In genomic region chr11:75510011-75510595, GRCh38 we compare ENCODE assay signal across 28 cellular contexts. TPM values are rescaled to one million over a fixed set of nuclear protein-coding genes. Genes with fewer than 3 reads are reported as not detected.
DNase-seq lines count a peak whose midpoint lies in the region; ATAC-seq and TF ChIP-seq lines count a peak whose summit lies in the region.
"Had no signal": no experiment of that assay in that cellular context is flagged by ENCODE, and none has a peak within 500 bp of the region (broad histone marks: within the 10 kb centered on the region; RNA-seq: fewer than 3 reads in every experiment).

No MANE protein-coding gene starts in this region.

- H3K36me3 ChIP-seq in mesenchymal stem cell (ENCODE audit: control insufficient read depth in 1 of 2, insufficient read depth in 2 of 2, low read depth in 1 of 2, low read length in 2 of 2), result no peaks in the 10 kb centered on the region
- H3K36me3 ChIP-seq in thyroid gland, result no peaks in the 10 kb centered on the region
- H3K36me3 ChIP-seq: right atrium auricular region, spleen had no signal

- H4K8ac ChIP-seq in mesenchymal stem cell (ENCODE audit: low read length), result peak overlapping the region; percentile 12
- no peak overlapping the region for H4K8ac ChIP-seq in H9 (replicated peaks; ENCODE audit: insufficient read length, low read depth, low read length)

- intact Hi-C loops in thyroid gland (cut with DNase I), result no loop called here

- H3K18ac ChIP-seq in mesenchymal stem cell (ENCODE audit: low read depth in 1 of 2, low read length in 2 of 2) (peak overlapping the region in 1 of 2 experiments; percentile 38), H9 (ENCODE audit: insufficient read length, low read depth, low read length) (no peak overlapping the region)

- H2AK5ac ChIP-seq in mesenchymal stem cell (ENCODE audit: low read length, severe bottlenecking) (no peak overlapping the region), H9 (ENCODE audit: insufficient read length, low read length) (no peak overlapping the region)

- H4K5ac ChIP-seq in H9 (ENCODE audit: insufficient read length, low read depth, low read length), result no peak overlapping the region

- no peaks in the 10 kb centered on the region for H3K79me2 ChIP-seq in H9 (ENCODE audit: insufficient read depth, low read length)

- H3K23ac ChIP-seq in mesenchymal stem cell (ENCODE audit: low read length in 2 of 2) (no peak overlapping the region), H9 (ENCODE audit: insufficient read length, low read depth, low read length) (no peak overlapping the region)

- no peak overlapping the region for H3K4ac ChIP-seq in mesenchymal stem cell (ENCODE audit: low read depth in 1 of 2, low read length in 2 of 2)
- H3K4ac ChIP-seq in H9 (ENCODE audit: low read depth, low read length), result no peak overlapping the region

- H4K20me1 ChIP-seq in H9 (ENCODE audit: control insufficient read depth, insufficient read depth, insufficient read length), result no peaks in the 10 kb centered on the region

- peak overlapping the region; percentile 64 for H2BK15ac ChIP-seq in mesenchymal stem cell (ENCODE audit: low read depth, poor library complexity, severe bottlenecking)
- no peak overlapping the region for H2BK15ac ChIP-seq in H9 (ENCODE audit: low read depth, low read length)

- H4K91ac ChIP-seq in mesenchymal stem cell (ENCODE audit: low read length), result peak overlapping the region; percentile 56
- no peak overlapping the region for H4K91ac ChIP-seq in H9 (ENCODE audit: insufficient read length, low read depth, low read length)

- no peak overlapping the region for H2BK5ac ChIP-seq in mesenchymal stem cell (ENCODE audit: low read depth, low read length, poor library complexity, severe bottlenecking)
- no peak overlapping the region for H2BK5ac ChIP-seq in H9 (ENCODE audit: insufficient read length, low read length)

- no peak overlapping the region for H2BK20ac ChIP-seq in H9 (ENCODE audit: low read depth, low read length, poor library complexity, severe bottlenecking)

- H2BK120ac ChIP-seq in mesenchymal stem cell (ENCODE audit: low read depth, low read length) (peak overlapping the region; percentile 42), H9 (ENCODE audit: low read depth, low read length, poor library complexity, severe bottlenecking) (no peak overlapping the region)

- H3K4me3 ChIP-seq in mesenchymal stem cell (ENCODE audit: insufficient read depth in 1 of 2, low read depth in 1 of 2, low read length in 2 of 2) (no peak overlapping the region), thyroid gland (replicated peaks in 1 of 3) (no peak overlapping the region)
- H3K4me3 ChIP-seq: dorsolateral prefrontal cortex, GM23248, right atrium auricular region, spleen had no signal

- H3K36me3 Mint-ChIP-seq in T-helper 17 cell (ENCODE audit: low read depth) (peaks cover 2% of the 10 kb centered on the region), H9 (ENCODE audit: insufficient read depth in 1 of 3, low read depth in 3 of 3) (no peaks in the 10 kb centered on the region)
- H3K36me3 Mint-ChIP-seq: activated naive CD4-positive, alpha-beta T cell treated with anti-CD3 and anti-CD28 coated beads, Interleukin-2, amount 50 U/mL, for 24 hours had no signal

- peaks cover 5% of the 10 kb centered on the region for H3K4me1 ChIP-seq in mesenchymal stem cell (ENCODE audit: control insufficient read depth, insufficient read depth, low read depth, low read length)
- H3K4me1 ChIP-seq in thyroid gland, result no peaks in the 10 kb centered on the region
- H3K4me1 ChIP-seq in H9 (ENCODE audit: insufficient read depth, low read length), result no peaks in the 10 kb centered on the region

- H3K27me3 ChIP-seq in mesenchymal stem cell (ENCODE audit: control insufficient read depth in 1 of 2, insufficient read depth in 1 of 2, low read length in 2 of 2) (peaks cover 0 to 13% of the 10 kb centered on the region in 2 experiments), thyroid gland (no peaks in the 10 kb centered on the region), H9 (ENCODE audit: insufficient read depth, low read length) (no peaks in the 10 kb centered on the region)
- H3K27me3 ChIP-seq: dorsolateral prefrontal cortex, right atrium auricular region, spleen had no signal

- peak; percentile 34 for DNase-seq in DMS53 (lab: John Stamatoyannopoulos, UW)
- no peak for DNase-seq in DMS53 treated with DMSO at 0.1 percent for 48 hours (lab: John Stamatoyannopoulos, UW; ENCODE audit: unreplicated experiment)
- DNase-seq in T-helper 17 cell, result no peak
- no peak for DNase-seq in mesenchymal stem cell
- peak; percentile 12 to 23 for DNase-seq in thyroid gland
- no peak for DNase-seq in H9
- DNase-seq: activated CD4-positive, alpha-beta T cell treated with anti-CD3 and anti-CD28 coated beads, Interleukin-2, amount 50 U/mL, for 4 hours; activated CD8-positive, alpha-beta memory T cell treated with anti-CD3 and anti-CD28 coated beads, Interleukin-2, amount 50 U/mL, for 4 hours; amniotic stem cell; Caco-2; DMS79; foreskin melanocyte; GM23248; NCI-H1092 treated with DMSO at 0.1 percent for 48 hours; NCI-H1694 treated with DMSO at 0.1 percent for 48 hours; NCI-H510A; SIG-M5; spleen; stimulated activated CD4-positive, alpha-beta T cell treated with anti-CD3 and anti-CD28 coated beads, Interleukin-2, amount 100 ng/mL, for 24 hours; stimulated activated naive CD8-positive, alpha-beta T cell treated with anti-CD3 and anti-CD28 coated beads, Interleukin-15, amount 100 ng/mL, for 72 hours had no signal

- no peak overlapping the region for H2AFZ ChIP-seq in mesenchymal stem cell (ENCODE audit: low read depth, low read length)
- no peak overlapping the region for H2AFZ ChIP-seq in H9 (ENCODE audit: low read length)
- H2AFZ ChIP-seq: GM23248 had no signal

- H3K27ac Mint-ChIP-seq in T-helper 17 cell, result peak overlapping the region; percentile 96
- peak overlapping the region in 1 of 3 experiments; percentile 85; a peak in 3 of 7 replicates for H3K27ac Mint-ChIP-seq in H9
- H3K27ac Mint-ChIP-seq: activated naive CD4-positive, alpha-beta T cell treated with anti-CD3 and anti-CD28 coated beads, Interleukin-2, amount 50 U/mL, for 24 hours; activated T-helper 2 cell treated with anti-CD3 and anti-CD28 coated beads, Interferon-gamma antibody, Interleukin-2, Interleukin-4, amounts not matched to agents 10 μg/mL and 5 μg/mL and 100 μg/mL, durations not matched to agents 14 hours and 24 hours and 36 hours; stimulated activated naive CD8-positive, alpha-beta T cell treated with anti-CD3 and anti-CD28 coated beads, Interleukin-15, amount 100 ng/mL, for 72 hours had no signal

- H3K27me3 Mint-ChIP-seq in T-helper 17 cell (no peaks in the 10 kb centered on the region), H9 (ENCODE audit: low read depth) (no peaks in the 10 kb centered on the region; the same call in 1 of the 2 replicates)
- H3K27me3 Mint-ChIP-seq: activated naive CD4-positive, alpha-beta T cell treated with anti-CD3 and anti-CD28 coated beads, Interleukin-2, amount 50 U/mL, for 24 hours; stimulated activated naive CD8-positive, alpha-beta T cell treated with anti-CD3 and anti-CD28 coated beads, Interleukin-15, amount 100 ng/mL, for 72 hours had no signal

- H3K4me1 Mint-ChIP-seq in T-helper 17 cell, result peaks cover 29% of the 10 kb centered on the region
- no peaks in the 10 kb centered on the region for H3K4me1 Mint-ChIP-seq in H9

- 77% methylated on average over 8 of the region's 8 CpGs for WGBS in mesenchymal stem cell
- WGBS in thyroid gland, 2 donors, result 56 to 68% methylated on average over 4 to 7 of the region's 8 CpGs
- WGBS in H9 (ENCODE audit: extremely low coverage, insufficient read length, low lambda C conversion rate), result no CpG with 5 or more reads among the region's 8 CpGs

- TF ChIP-seq CTCF in thyroid gland (IDR thresholded peaks at IDR 0.05) (no peak), H9 (conservative IDR thresholded peaks at IDR 0.05) (no peak)

- H3K4me2 ChIP-seq in mesenchymal stem cell (ENCODE audit: low read length, poor library complexity, severe bottlenecking) (no peak overlapping the region), H9 (ENCODE audit: insufficient read depth, insufficient read length, low read length) (no peak overlapping the region)

- H3K14ac ChIP-seq in mesenchymal stem cell (ENCODE audit: low read length in 2 of 2) (no peak overlapping the region), H9 (ENCODE audit: insufficient read depth, low read length) (no peak overlapping the region)

- H3K4me3 Mint-ChIP-seq in T-helper 17 cell, result no peak overlapping the region
- no peak overlapping the region for H3K4me3 Mint-ChIP-seq in H9
- H3K4me3 Mint-ChIP-seq: activated naive CD4-positive, alpha-beta T cell treated with anti-CD3 and anti-CD28 coated beads, Interleukin-2, amount 50 U/mL, for 24 hours; neural crest cell; stimulated activated naive CD8-positive, alpha-beta T cell treated with anti-CD3 and anti-CD28 coated beads, Interleukin-15, amount 100 ng/mL, for 72 hours had no signal

- no peak for TF ChIP-seq POLR2A in thyroid gland (IDR thresholded peaks at IDR 0.05)

- no peaks in the 10 kb centered on the region for H3K23me2 ChIP-seq in H9 (ENCODE audit: insufficient read length, low read depth, low read length, poor library complexity, severe bottlenecking)

- no peak overlapping the region for H3K9ac ChIP-seq in mesenchymal stem cell (ENCODE audit: low read length)
- no peak overlapping the region for H3K9ac ChIP-seq in H9 (ENCODE audit: extremely low read depth, insufficient read length, low read length)
- H3K9ac ChIP-seq: GM23248 had no signal

- no peak overlapping the region for H2BK12ac ChIP-seq in mesenchymal stem cell (ENCODE audit: low read length in 2 of 2)
- no peak overlapping the region for H2BK12ac ChIP-seq in H9 (ENCODE audit: insufficient read length, low read depth, low read length)

- no peak overlapping the region for H3K56ac ChIP-seq in H9 (ENCODE audit: insufficient read length, low read depth, low read length)

- no peaks in the 10 kb centered on the region for H3K79me1 ChIP-seq in mesenchymal stem cell (replicated peaks; ENCODE audit: low read length, poor library complexity, severe bottlenecking)
- H3K79me1 ChIP-seq in H9 (ENCODE audit: insufficient read depth, low read depth, low read length, poor library complexity, severe bottlenecking), result no peaks in the 10 kb centered on the region

- no peak overlapping the region for H3K27ac ChIP-seq in mesenchymal stem cell (ENCODE audit: low read length, poor library complexity, severe bottlenecking)
- H3K27ac ChIP-seq in thyroid gland, result no peak overlapping the region
- no peak overlapping the region for H3K27ac ChIP-seq in H9 (ENCODE audit: insufficient read length, low read depth, low read length)
- H3K27ac ChIP-seq: 22Rv1, GM23248, right atrium auricular region had no signal

- no peaks in the 10 kb centered on the region for H3K9me3 Mint-ChIP-seq in H9
- H3K9me3 Mint-ChIP-seq: activated naive CD4-positive, alpha-beta T cell treated with anti-CD3 and anti-CD28 coated beads, Interleukin-2, amount 50 U/mL, for 24 hours; activated T-helper 2 cell treated with anti-CD3 and anti-CD28 coated beads, Interferon-gamma antibody, Interleukin-2, Interleukin-4, amounts not matched to agents 10 μg/mL and 5 μg/mL and 100 μg/mL, durations not matched to agents 14 hours and 24 hours and 36 hours; neural crest cell; stimulated activated naive CD8-positive, alpha-beta T cell treated with anti-CD3 and anti-CD28 coated beads, Interleukin-15, amount 100 ng/mL, for 72 hours had no signal

- no peak overlapping the region for H3T11ph ChIP-seq in H9 (ENCODE audit: low read length)

- ATAC-seq in T-helper 17 cell (no peak), GM21515 (IDR thresholded peaks at IDR 0.05; ENCODE audit: unreplicated experiment) (no peak), HG03565 (IDR thresholded peaks at IDR 0.05; ENCODE audit: unreplicated experiment) (no peak)
- ATAC-seq: stimulated activated naive CD8-positive, alpha-beta T cell treated with anti-CD3 and anti-CD28 coated beads, Interleukin-15, amount 100 ng/mL, for 72 hours had no signal

- no peaks in the 10 kb centered on the region for H3K9me3 ChIP-seq in T-helper 17 cell (ENCODE audit: control insufficient read depth, low read length, poor library complexity, severe bottlenecking)
- no peaks in the 10 kb centered on the region for H3K9me3 ChIP-seq in mesenchymal stem cell (ENCODE audit: control insufficient read depth, low read length)
- H3K9me3 ChIP-seq in thyroid gland, result no peaks in the 10 kb centered on the region
- no peaks in the 10 kb centered on the region for H3K9me3 ChIP-seq in H9 (ENCODE audit: control insufficient read depth, low read depth, low read length)
- H3K9me3 ChIP-seq: Caco-2, right atrium auricular region, spleen had no signal

RNA-seq across cellular contexts. Expression of gene GDPD5, which starts 15.6 kb away (rescaled TPM):
- 100 to 1,000 TPM in 1 of 2 donors, 10 to 100 TPM in 1; 77.3 to 108 TPM for total RNA-seq in T-helper 17 cell
- 1.8 TPM for polyA plus RNA-seq in mesenchymal stem cell (2013, experiment 1 of 2)
- polyA plus RNA-seq in mesenchymal stem cell (2013, experiment 2 of 2), result 1.4 TPM
- 1 to 10 TPM; 5.6 to 6.4 (median 6.1) TPM for total RNA-seq in thyroid gland
- 6.9 and 7.8 TPM in 2 replicates for total RNA-seq in H9 (2021)

RNA-seq across cellular contexts. Expression of gene SERPINH1, which starts 52.0 kb away (rescaled TPM):
- total RNA-seq in T-helper 17 cell, result 1 to 10 TPM; 3.5 to 3.6 TPM
- polyA plus RNA-seq in mesenchymal stem cell (2013, experiment 1 of 2), result 896 TPM
- 870 TPM for polyA plus RNA-seq in mesenchymal stem cell (2013, experiment 2 of 2)
- 100 to 1,000 TPM; 102 to 167 (median 143) TPM for total RNA-seq in thyroid gland
- total RNA-seq in H9 (2021), result 253 and 263 TPM in 2 replicates

Comparison
In these comparisons a context has a peak if more than half of its experiments do, and no peak if none do; other contexts are left out.
1. DNase-seq: peak in DMS53 (single experiment) and thyroid gland (2 of 2); none in DMS53 treated with DMSO at 0.1 percent for 48 hours (single experiment), T-helper 17 cell (0 of 3), mesenchymal stem cell (single experiment) and H9 (single experiment).
2. RNA of gene SERPINH1, which starts 52.0 kb away (total RNA-seq): 253 to 263 TPM in H9 and 102 to 167 TPM in thyroid gland; 3.5 to 3.6 TPM in T-helper 17 cell; every median in the first group is over 10 times any median in the second.